ENCODE assay signal across 14 cellular contexts in genomic region chr6:144878577-144878976, GRCh38.
"Had no signal": no experiment of that assay in that cellular context is flagged by ENCODE, and none has a peak within 500 bp of the region (broad histone marks: within the 10 kb centered on the region; RNA-seq: fewer than 3 reads in every experiment).

No MANE protein-coding gene starts in this region.

- H3K4me2 ChIP-seq: smooth muscle cell had no signal

- ATAC-seq: activated CD8-positive, alpha-beta T cell treated with anti-CD3 and anti-CD28 coated beads, Interleukin-2, amount 10 ng/mL, durations not matched to agents 7 days and 5 days; naive thymus-derived CD4-positive, alpha-beta T cell; stimulated activated effector memory CD8-positive, alpha-beta T cell treated with anti-CD3 and anti-CD28 coated beads, Interleukin-12 subunit alpha, Interleukin-12 subunit beta, amount 100 ng/mL, for 72 hours had no signal

- H3K4me3 ChIP-seq: esophagus muscularis mucosa, lung, right atrium auricular region, smooth muscle cell, tibial artery, vagina had no signal

- H3K4me1 ChIP-seq: esophagus muscularis mucosa, right atrium auricular region, tibial artery, vagina had no signal

- H3K9me3 ChIP-seq: esophagus muscularis mucosa, right atrium auricular region, tibial artery, vagina had no signal

- H3K27me3 ChIP-seq: esophagus muscularis mucosa, right atrium auricular region, tibial artery, vagina had no signal

- H3K36me3 ChIP-seq: esophagus muscularis mucosa, right atrium auricular region, tibial artery, vagina had no signal

- DNase-seq: activated CD4-positive, alpha-beta T cell treated with anti-CD3 and anti-CD28 coated beads for 4 hours; activated CD8-positive, alpha-beta memory T cell treated with anti-CD3 and anti-CD28 coated beads, Interleukin-2, amount 50 U/mL, for 48 hours; activated CD8-positive, alpha-beta T cell treated with anti-CD3 and anti-CD28 coated beads, Interleukin-2, amount 10 ng/mL, durations not matched to agents 7 days and 5 days; activated naive CD4-positive, alpha-beta T cell; glutamatergic neuron; naive thymus-derived CD4-positive, alpha-beta T cell; nucleus accumbens; tibial artery had no signal

- H3K27ac ChIP-seq: esophagus muscularis mucosa, right atrium auricular region, tibial artery, vagina had no signal
